In the genomic region with DNA sequence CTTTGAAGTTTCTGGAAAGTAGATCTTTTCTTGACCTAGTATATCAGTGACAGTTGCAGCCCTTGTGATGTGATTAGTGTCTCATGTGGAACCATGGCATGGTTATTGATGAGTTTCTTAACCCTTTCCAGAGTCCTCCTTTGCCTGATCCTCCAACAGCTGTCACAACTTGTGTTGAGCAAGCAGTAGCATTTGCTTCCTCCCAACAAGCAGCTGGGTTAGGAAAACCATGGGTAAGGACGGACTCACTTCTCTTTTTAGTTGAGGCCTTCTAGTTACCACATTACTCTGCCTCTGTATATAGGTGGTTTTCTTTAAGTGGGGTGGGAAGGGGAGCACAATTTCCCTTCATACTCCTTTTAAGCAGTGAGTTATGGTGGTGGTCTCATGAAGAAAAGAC, we compare ENCODE assay signal across 11 cellular contexts.
DNase-seq lines count a peak whose midpoint lies in the region; ATAC-seq and TF ChIP-seq lines count a peak whose summit lies in the region.
"Had no signal": no experiment of that assay in that cellular context is flagged by ENCODE, and none has a peak within 500 bp of the region (broad histone marks: within the 10 kb centered on the region; RNA-seq: fewer than 3 reads in every experiment).

No MANE protein-coding gene starts in this region.

- H3K9me3 Mint-ChIP-seq in dendritic cell treated with granulocyte-macrophage colony-stimulating factor and Interleukin-4, amounts not matched to agents 40 ng/mL and 50 ng/mL, for 4 days, result no peaks in the 10 kb centered on the region
- H3K9me3 Mint-ChIP-seq: activated naive CD4-positive, alpha-beta T cell treated with anti-CD3 and anti-CD28 coated beads, Interleukin-2, amount 10 ng/mL, durations not matched to agents 7 days and 5 days had no signal

- ATAC-seq in GM18505 (IDR thresholded peaks at IDR 0.05; ENCODE audit: unreplicated experiment) (peak; percentile 22), GM21390 (IDR thresholded peaks at IDR 0.05; ENCODE audit: unreplicated experiment) (peak; percentile 5), HG03520 (IDR thresholded peaks at IDR 0.05; ENCODE audit: unreplicated experiment) (peak; percentile 4), GM21360 (IDR thresholded peaks at IDR 0.05; ENCODE audit: unreplicated experiment) (no peak), esophagus mucosa (no peak)

- DNase-seq in HUDEP-2 (lab: John Stamatoyannopoulos, UW; ENCODE audit: unreplicated experiment in 76 of 76), result no peak
- DNase-seq: activated CD4-positive, CD25-positive, alpha-beta regulatory T cell treated with anti-CD3 and anti-CD28 coated beads, Interleukin-2, amount 50 U/mL, for 72 hours; activated naive CD4-positive, alpha-beta T cell treated with anti-CD3 and anti-CD28 coated beads, Interleukin-2, amount 10 ng/mL, durations not matched to agents 7 days and 5 days; NCI-H1105 treated with DMSO at 0.1 percent for 48 hours; NCI-H748 treated with DMSO at 0.1 percent for 48 hours had no signal

- H3K4me1 Mint-ChIP-seq in dendritic cell treated with granulocyte-macrophage colony-stimulating factor and Interleukin-4, amounts not matched to agents 40 ng/mL and 50 ng/mL, for 4 days (ENCODE audit: low read depth), result peaks cover 27% of the 10 kb centered on the region

- intact Hi-C loops in dendritic cell treated with granulocyte-macrophage colony-stimulating factor and Interleukin-4, amounts not matched to agents 40 ng/mL and 50 ng/mL, for 4 days (cut with micrococcal nuclease), result no loop called here

- no peak for TF ChIP-seq POLR2A in GM18505 (IDR thresholded peaks at IDR 0.05; ENCODE audit: borderline replicate concordance, extremely low read depth, insufficient read depth, insufficient read length)

- H3K4me3 Mint-ChIP-seq in dendritic cell treated with granulocyte-macrophage colony-stimulating factor and Interleukin-4, amounts not matched to agents 40 ng/mL and 50 ng/mL, for 4 days, result no peak overlapping the region
- H3K4me3 Mint-ChIP-seq: activated naive CD4-positive, alpha-beta T cell treated with anti-CD3 and anti-CD28 coated beads, Interleukin-2, amount 10 ng/mL, durations not matched to agents 7 days and 5 days had no signal

- H3K27ac Mint-ChIP-seq in dendritic cell treated with granulocyte-macrophage colony-stimulating factor and Interleukin-4, amounts not matched to agents 40 ng/mL and 50 ng/mL, for 4 days, result peak overlapping the region; percentile 75
- H3K27ac Mint-ChIP-seq: activated naive CD4-positive, alpha-beta T cell treated with anti-CD3 and anti-CD28 coated beads, Interleukin-2, amount 10 ng/mL, durations not matched to agents 7 days and 5 days had no signal

- no peaks in the 10 kb centered on the region for H3K27me3 Mint-ChIP-seq in dendritic cell treated with granulocyte-macrophage colony-stimulating factor and Interleukin-4, amounts not matched to agents 40 ng/mL and 50 ng/mL, for 4 days
- H3K27me3 Mint-ChIP-seq: activated naive CD4-positive, alpha-beta T cell treated with anti-CD3 and anti-CD28 coated beads, Interleukin-2, amount 10 ng/mL, durations not matched to agents 7 days and 5 days had no signal

- H3K36me3 Mint-ChIP-seq in dendritic cell treated with granulocyte-macrophage colony-stimulating factor and Interleukin-4, amounts not matched to agents 40 ng/mL and 50 ng/mL, for 4 days (ENCODE audit: low read depth), result peaks cover 92% of the 10 kb centered on the region

Comparison
In these comparisons a context has a peak if more than half of its experiments do, and no peak if none do; other contexts are left out.
1. ATAC-seq: peak in GM18505 (single experiment), GM21390 (single experiment) and HG03520 (single experiment); none in GM21360 (single experiment) and esophagus mucosa (single experiment).